Comparison of ENCODE assay signal across 23 cellular contexts in the genomic region with DNA sequence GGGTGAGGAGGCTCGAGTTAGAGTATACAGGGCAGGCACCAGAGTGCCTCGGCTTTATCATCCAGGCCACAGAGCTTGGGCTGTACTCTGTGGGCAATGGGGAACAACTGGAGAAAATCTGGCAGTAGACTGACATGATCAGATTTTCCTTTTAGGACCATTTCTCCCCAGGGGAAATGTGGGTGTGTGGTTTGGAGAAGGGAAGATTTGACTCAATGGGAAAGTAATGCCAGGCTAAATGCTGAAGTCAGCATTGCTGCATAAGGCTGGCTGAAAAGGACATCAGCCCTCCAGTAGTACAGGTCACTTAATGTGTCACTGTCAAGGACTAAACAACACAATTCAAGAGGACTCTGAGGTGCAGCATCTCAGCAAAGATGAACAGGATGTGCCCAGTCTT. TPM values are rescaled to one million over a fixed set of nuclear protein-coding genes. Genes with fewer than 3 reads are reported as not detected.
DNase-seq lines count a peak whose midpoint lies in the region; ATAC-seq, FAIRE-seq and TF ChIP-seq lines count a peak whose summit lies in the region.
"Had no signal": no experiment of that assay in that cellular context is flagged by ENCODE, and none has a peak within 500 bp of the region (broad histone marks: within the 10 kb centered on the region; RNA-seq: fewer than 3 reads in every experiment).

No MANE protein-coding gene starts in this region.

- no peaks in the 10 kb centered on the region for H4K20me1 ChIP-seq in neural progenitor cell (ENCODE audit: low read depth)
- H4K20me1 ChIP-seq: BLaER1 had no signal

- intact Hi-C loops in left ventricle myocardium inferior (cut with micrococcal nuclease): no loop called here

- ATAC-seq in HG03175 (IDR thresholded peaks at IDR 0.05; ENCODE audit: unreplicated experiment): no peak

- H3K36me3 ChIP-seq in left ventricle myocardium inferior: no peaks in the 10 kb centered on the region
- no peaks in the 10 kb centered on the region for H3K36me3 ChIP-seq in right atrium auricular region
- H3K36me3 ChIP-seq in bronchial epithelial cell (ENCODE audit: control insufficient read depth, insufficient read depth, low read length): no peaks in the 10 kb centered on the region
- H3K36me3 ChIP-seq in neural progenitor cell: no peaks in the 10 kb centered on the region
- H3K36me3 ChIP-seq: BLaER1 had no signal

- H3K4me3 Mint-ChIP-seq in neural progenitor cell: no peak overlapping the region
- H3K4me3 Mint-ChIP-seq: CD4-positive, CD25-positive, alpha-beta regulatory T cell had no signal

- peak overlapping the region; percentile 48 for H3K27ac Mint-ChIP-seq in neural progenitor cell
- H3K27ac Mint-ChIP-seq: CD4-positive, CD25-positive, alpha-beta regulatory T cell had no signal

- no peak for TF ChIP-seq CTCF in left ventricle myocardium inferior (IDR thresholded peaks at IDR 0.05; ENCODE audit: borderline replicate concordance)
- no peak for TF ChIP-seq CTCF in right atrium auricular region (IDR thresholded peaks at IDR 0.05)
- TF ChIP-seq CTCF in bronchial epithelial cell (IDR thresholded peaks at IDR 0.05; ENCODE audit: insufficient read depth, low read length, severe bottlenecking): no peak
- no peak for TF ChIP-seq CTCF in neural progenitor cell (IDR thresholded peaks at IDR 0.05)

- no peak overlapping the region for H3K4me3 ChIP-seq in left ventricle myocardium inferior
- H3K4me3 ChIP-seq in right atrium auricular region: no peak overlapping the region
- H3K4me3 ChIP-seq in bronchial epithelial cell (ENCODE audit: low read depth, low read length): no peak overlapping the region
- H3K4me3 ChIP-seq in neural progenitor cell: no peak overlapping the region
- H3K4me3 ChIP-seq: BLaER1, PC-9 had no signal

- H3K9me3 ChIP-seq in left ventricle myocardium inferior (replicated peaks) (peaks cover 13% of the 10 kb centered on the region), right atrium auricular region (peaks cover 0 to 8% of the 10 kb centered on the region in 2 donors), neural progenitor cell (ENCODE audit: low read depth) (no peaks in the 10 kb centered on the region)

- DNase-seq in left ventricle myocardium inferior: no peak
- DNase-seq in right atrium auricular region (ENCODE audit: low spot score): no peak
- DNase-seq in bronchial epithelial cell (ENCODE audit: low read depth): no peak
- no peak for DNase-seq in neural progenitor cell (ENCODE audit: low spot score)
- no peak for DNase-seq in substantia nigra (lab: John Stamatoyannopoulos, UW)
- no peak for DNase-seq in anterior cingulate cortex (lab: John Stamatoyannopoulos, UW)
- DNase-seq: 8988T; CD4-positive, CD25-positive, alpha-beta regulatory T cell; KG1; MM.1S; NCI-H2029 treated with DMSO at 0.1 percent for 48 hours; NCI-H446 treated with DMSO at 0.1 percent for 48 hours; NCI-H526 treated with DMSO at 0.1 percent for 48 hours; PC-9; RPMI8226; SHP77 had no signal

- H3K79me2 ChIP-seq in neural progenitor cell (ENCODE audit: low read depth): no peaks in the 10 kb centered on the region

- H3K27me3 Mint-ChIP-seq in neural progenitor cell (ENCODE audit: insufficient read depth, low read depth): peaks cover 6% of the 10 kb centered on the region
- H3K27me3 Mint-ChIP-seq: CD4-positive, CD25-positive, alpha-beta regulatory T cell had no signal

- no peak overlapping the region for H3K4me2 ChIP-seq in neural progenitor cell
- H3K4me2 ChIP-seq: BLaER1, PC-9 had no signal

- peaks cover 8% of the 10 kb centered on the region for H3K9me3 Mint-ChIP-seq in neural progenitor cell

- H3K27ac ChIP-seq in left ventricle myocardium inferior (replicated peaks) (peak overlapping the region; percentile 37), right atrium auricular region (no peak overlapping the region), neural progenitor cell (no peak overlapping the region), substantia nigra (ENCODE audit: low read depth, low read length, poor library complexity, severe bottlenecking) (no peak overlapping the region)
- H3K27ac ChIP-seq: BLaER1, PC-9 had no signal

- H3K4me1 ChIP-seq in left ventricle myocardium inferior (peaks cover 23% of the 10 kb centered on the region), right atrium auricular region (peaks cover 0 to 13% of the 10 kb centered on the region in 2 donors), neural progenitor cell (peaks cover 37% of the 10 kb centered on the region)

- H3K9ac ChIP-seq in neural progenitor cell: no peak overlapping the region
- H3K9ac ChIP-seq: BLaER1 had no signal

- H2AFZ ChIP-seq in neural progenitor cell (replicated peaks): no peak overlapping the region
- H2AFZ ChIP-seq: PC-9 had no signal

- no peaks in the 10 kb centered on the region for H3K36me3 Mint-ChIP-seq in neural progenitor cell
- H3K36me3 Mint-ChIP-seq: CD4-positive, CD25-positive, alpha-beta regulatory T cell had no signal

- peaks cover 28% of the 10 kb centered on the region for H3K4me1 Mint-ChIP-seq in neural progenitor cell
- H3K4me1 Mint-ChIP-seq: CD4-positive, CD25-positive, alpha-beta regulatory T cell had no signal

- peaks cover 3% of the 10 kb centered on the region for H3F3A ChIP-seq in neural progenitor cell (ENCODE audit: low read depth)

- H3K27me3 ChIP-seq in left ventricle myocardium inferior (ENCODE audit: low read depth) (no peaks in the 10 kb centered on the region), right atrium auricular region (no peaks in the 10 kb centered on the region), bronchial epithelial cell (ENCODE audit: control insufficient read depth, insufficient read depth, low read length) (peaks cover 4% of the 10 kb centered on the region), neural progenitor cell (no peaks in the 10 kb centered on the region)
- H3K27me3 ChIP-seq: BLaER1 had no signal

- peak; percentile 68 for FAIRE-seq in bronchial epithelial cell (lab: Jason Lieb, UNC)
- FAIRE-seq: D721Med, G401.6, H54, HTR-8/SVneo had no signal

RNA-seq across cellular contexts. Expression of a gene that starts 5.0 kb away (rescaled TPM):
- 5.7 TPM for total RNA-seq in left ventricle myocardium inferior
- under 1 TPM; 0.39 to 0.70 TPM for total RNA-seq in right atrium auricular region
- total RNA-seq in bronchial epithelial cell: 0.13 TPM in 1 of 2 replicates, not detected in the other
- total RNA-seq in neural progenitor cell (ENCODE audit: low replicate concordance): 5.0 and 8.9 TPM in 2 replicates
- total RNA-seq: CD4-positive, CD25-positive, alpha-beta regulatory T cell; PC-9; SK-MEL-5 had no signal

RNA-seq across cellular contexts. Expression of a gene that starts 40.4 kb away (rescaled TPM):
- not detected for total RNA-seq in left ventricle myocardium inferior
- total RNA-seq in right atrium auricular region: not detected
- total RNA-seq in bronchial epithelial cell: not detected in 2 replicates
- not detected in 2 replicates for total RNA-seq in neural progenitor cell (ENCODE audit: low replicate concordance)
- total RNA-seq: CD4-positive, CD25-positive, alpha-beta regulatory T cell; PC-9; SK-MEL-5 had no signal
